Comparison of ENCODE assay signal across 8 cellular contexts in genomic region chr14:105679959-105680736, GRCh38.
DNase-seq lines count a peak whose midpoint lies in the region; ATAC-seq and TF ChIP-seq lines count a peak whose summit lies in the region.
"Not testable (repeated sequence)": the region's sequence is repeated elsewhere in the genome, so short reads cannot be mapped to it uniquely, and the experiment has no call there.

No MANE protein-coding gene starts in this region.

- peak overlapping the region; percentile 50 for H3K4me3 ChIP-seq in GM12864 (ENCODE audit: low read depth, low read length)

- not testable (repeated sequence) for H3K27me3 Mint-ChIP-seq in T-cell; stimulated activated naive B cell treated with anti-CD40 and anti-IgM and Interleukin-4, amounts not matched to agents 10 μg/mL and 1 μg/mL and 100 μg/mL, for 72 hours

- POLR2A ChIA-PET in T-cell (lab: Charles Lee): not testable (repeated sequence)

- H3K4me1 Mint-ChIP-seq in T-cell: not testable (repeated sequence)
- H3K4me1 Mint-ChIP-seq in stimulated activated naive B cell treated with anti-CD40 and anti-IgM and Interleukin-4, amounts not matched to agents 10 μg/mL and 1 μg/mL and 100 μg/mL, for 72 hours: peaks cover 23 to 38% of the 10 kb centered on the region in 2 donors

- not testable (repeated sequence) for H3K9me3 Mint-ChIP-seq in T-cell
- peaks cover 8 to 11% of the 10 kb centered on the region in 2 donors for H3K9me3 Mint-ChIP-seq in stimulated activated naive B cell treated with anti-CD40 and anti-IgM and Interleukin-4, amounts not matched to agents 10 μg/mL and 1 μg/mL and 100 μg/mL, for 72 hours

- TF ChIP-seq CTCF in GM12864 (IDR thresholded peaks at IDR 0.05; ENCODE audit: low read depth, low read length, missing control alignments): not testable (repeated sequence)

- not testable (repeated sequence) for H3K4me3 Mint-ChIP-seq in T-cell
- peak overlapping the region; percentile 46 to 61 for H3K4me3 Mint-ChIP-seq in stimulated activated naive B cell treated with anti-CD40 and anti-IgM and Interleukin-4, amounts not matched to agents 10 μg/mL and 1 μg/mL and 100 μg/mL, for 72 hours

- not testable (repeated sequence) for H3K36me3 Mint-ChIP-seq in T-cell
- H3K36me3 Mint-ChIP-seq in stimulated activated naive B cell treated with anti-CD40 and anti-IgM and Interleukin-4, amounts not matched to agents 10 μg/mL and 1 μg/mL and 100 μg/mL, for 72 hours: peaks cover 8 to 14% of the 10 kb centered on the region in 2 donors

- H3K27ac Mint-ChIP-seq in T-cell; stimulated activated naive B cell treated with anti-CD40 and anti-IgM and Interleukin-4, amounts not matched to agents 10 μg/mL and 1 μg/mL and 100 μg/mL, for 72 hours: not testable (repeated sequence)

- DNase-seq in GM12864 (ENCODE audit: low read depth); left lobe of liver (ENCODE audit: low spot score): not testable (repeated sequence)
- peak in 10 of 34 experiments; percentile 2 to 36 (median 20) for DNase-seq in T-cell
- peak; percentile 8 for DNase-seq in activated effector memory CD4-positive, alpha-beta T cell treated with Interleukin-2 at 50 U/mL for 16 hours
- peak; percentile 46 for DNase-seq in stimulated activated naive B cell treated with anti-CD40 and anti-IgM and Interleukin-4, amounts not matched to agents 10 μg/mL and 1 μg/mL and 100 μg/mL, for 72 hours

- ATAC-seq in GM19455 (IDR thresholded peaks at IDR 0.05; ENCODE audit: unreplicated experiment) (peak; percentile 60), HG02798 (IDR thresholded peaks at IDR 0.05; ENCODE audit: poor library complexity, unreplicated experiment) (peak; percentile 61), HG03432 (IDR thresholded peaks at IDR 0.05; ENCODE audit: unreplicated experiment) (peak; percentile 47), T-cell (replicated peaks in 1 of 4) (peak; percentile 73 to 79 (median 78)), left lobe of liver (peak; percentile 90)
- peak; percentile 74 for ATAC-seq in stimulated activated naive B cell treated with anti-CD40 and anti-IgM and Interleukin-4, amounts not matched to agents 10 μg/mL and 1 μg/mL and 100 μg/mL, for 72 hours (replicated peaks)

- CTCF ChIA-PET in T-cell (lab: Charles Lee): interaction anchor here in 1 of 2 donors (0.6 kb wide), 1 partner anchor 938 kb away, joined by 3 read pairs; no protein-coding TSS in a partner anchor
